8 cellular contexts compared by ENCODE assay signal in the genomic region with DNA sequence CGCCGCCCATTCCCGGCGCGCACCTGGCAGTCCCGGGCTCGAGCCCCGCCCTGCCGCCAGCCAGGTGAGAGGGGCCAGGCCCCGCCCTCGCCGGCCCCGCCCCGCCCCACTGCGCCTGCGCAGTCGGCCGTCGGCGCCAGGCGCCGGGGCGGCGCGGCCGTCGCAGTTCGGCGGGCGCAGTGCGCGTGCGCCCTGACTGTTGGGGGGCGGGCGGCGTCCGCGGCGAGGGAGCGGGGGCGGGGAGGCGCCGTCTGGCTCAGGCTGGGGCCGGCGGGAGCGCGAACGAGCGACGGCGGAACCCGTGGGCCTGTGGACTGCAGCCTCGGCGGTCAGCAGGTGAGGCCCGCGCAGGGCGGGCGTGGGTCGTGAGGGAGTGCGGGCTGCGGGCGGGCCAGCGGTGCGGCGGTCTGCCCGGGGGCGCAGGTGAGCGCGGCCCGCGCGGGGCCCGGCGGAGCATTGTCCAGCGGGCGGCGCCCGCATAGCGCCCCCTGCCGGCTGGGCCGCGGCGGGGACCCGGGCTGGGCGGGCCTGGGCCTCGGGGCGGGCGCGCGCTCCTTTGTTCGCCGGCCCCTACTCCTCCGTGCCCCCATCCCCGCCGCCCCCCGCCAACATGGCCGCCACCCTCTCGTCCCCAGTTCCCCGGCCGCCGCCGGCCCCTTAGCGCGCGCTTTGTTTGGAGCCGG. TPM values are rescaled to one million over a fixed set of nuclear protein-coding genes. Genes with fewer than 3 reads are reported as not detected.
DNase-seq lines count a peak whose midpoint lies in the region; ATAC-seq and TF ChIP-seq lines count a peak whose summit lies in the region.

A gene (plus strand): TSS at position 242 of the 683 bp plus-strand sequence. CDS start 38,096 bp downstream, outside the sequence.

- peak within 1 kb of the TSS; percentile 97 for H3K4me3 ChIP-seq in WERI-Rb-1 (ENCODE audit: low read depth, low read length)
- peak within 1 kb of the TSS; percentile 69 to 95 (median 91) for H3K4me3 ChIP-seq in breast epithelium
- H3K4me3 ChIP-seq in spleen: peak within 1 kb of the TSS; percentile 69 to 97 (median 86)

- 0% methylated on average over 3 to 106 of the region's 106 CpGs for WGBS in spleen, 5 donors

- peak; percentile 39; the same call in 1 of the 2 replicates for TF ChIP-seq CTCF in WERI-Rb-1 (IDR thresholded peaks at IDR 0.05; ENCODE audit: low read depth, low read length)
- TF ChIP-seq CTCF in breast epithelium (IDR thresholded peaks at IDR 0.05): peak in 1 of 3 donors; percentile 84
- peak in 6 of 11 experiments; percentile 54 to 72 (median 60) for TF ChIP-seq CTCF in spleen (IDR thresholded peaks at IDR 0.05 in 8 of 11, conservative IDR thresholded peaks at IDR 0.05 in 3 of 11)

- peak within 1 kb of the TSS; percentile 69 to 93 (median 92) for H3K27ac Mint-ChIP-seq in immature natural killer cell

- no peaks in the 10 kb centered on the region for H3K9me3 ChIP-seq in WERI-Rb-1 (ENCODE audit: severe bottlenecking)
- no peaks in the 10 kb centered on the region for H3K9me3 ChIP-seq in breast epithelium
- no peaks in the 10 kb centered on the region for H3K9me3 ChIP-seq in spleen

- peak within 1 kb of the TSS; percentile 95 for H3K27ac ChIP-seq in WERI-Rb-1
- peak within 1 kb of the TSS; percentile 97 to 99 for H3K27ac ChIP-seq in breast epithelium
- H3K27ac ChIP-seq in spleen: peak within 1 kb of the TSS; percentile 78 to 95 (median 90)

- H3K36me3 ChIP-seq in WERI-Rb-1 (peaks cover 13% of the 10 kb centered on the region), breast epithelium (no peaks in the 10 kb centered on the region), spleen (no peaks in the 10 kb centered on the region)

- intact Hi-C loops in breast epithelium (cut with DNase I; ENCODE audit: low total_unique reads) (no loop called here), spleen (cut with DNase I; ENCODE audit: low total_unique reads) (loop anchor here (5.0 kb wide), 1 partner anchor 211 kb away; no protein-coding TSS in a partner anchor)

- no peaks in the 10 kb centered on the region for H3K4me1 ChIP-seq in breast epithelium
- peaks cover 0 to 55% (median 35%) of the 10 kb centered on the region in 6 donors for H3K4me1 ChIP-seq in spleen

- no peaks in the 10 kb centered on the region for H3K9me3 Mint-ChIP-seq in immature natural killer cell

- H3K27me3 Mint-ChIP-seq in immature natural killer cell (ENCODE audit: low read depth in 3 of 3): peaks cover 7 to 14% (median 10%) of the 10 kb centered on the region in 3 donors

- DNase-seq in SIG-M5 treated with dmso at 0.1 percent for 504 hours (lab: John Stamatoyannopoulos, UW; ENCODE audit: unreplicated experiment): peak; percentile 24
- DNase-seq in SIG-M5 (lab: John Stamatoyannopoulos, UW): no peak
- peak; percentile 75 to 84 for DNase-seq in NCI-H1930 (lab: John Stamatoyannopoulos, UW)
- peak; percentile 75 for DNase-seq in WERI-Rb-1
- peak; percentile 73 for DNase-seq in breast epithelium (ENCODE audit: low spot score in 2 of 2)
- peak; percentile 87 to 91 (median 90) for DNase-seq in immature natural killer cell
- peak; percentile 96 for DNase-seq in spleen

- peak within 1 kb of the TSS; percentile 92 to 96 (median 95) for H3K4me3 Mint-ChIP-seq in immature natural killer cell

- TF ChIP-seq POLR2A in breast epithelium (IDR thresholded peaks at IDR 0.05): no peak
- TF ChIP-seq POLR2A in spleen (IDR thresholded peaks at IDR 0.05): no peak

- H3K27me3 ChIP-seq in WERI-Rb-1 (ENCODE audit: insufficient read depth, low read depth, severe bottlenecking): no peaks in the 10 kb centered on the region
- no peaks in the 10 kb centered on the region for H3K27me3 ChIP-seq in breast epithelium
- no peaks in the 10 kb centered on the region for H3K27me3 ChIP-seq in spleen (replicated peaks in 1 of 7)

- H3K36me3 Mint-ChIP-seq in immature natural killer cell: no peaks in the 10 kb centered on the region

- ATAC-seq in HG02885 (IDR thresholded peaks at IDR 0.05; ENCODE audit: poor library complexity, unreplicated experiment): peak; percentile 83

- peaks cover 28 to 42% of the 10 kb centered on the region in 2 donors for H3K4me1 Mint-ChIP-seq in immature natural killer cell

RNA-seq across cellular contexts. Expression of the gene that starts here (rescaled TPM):
- total RNA-seq in breast epithelium (100 to 1,000 TPM in 2 of 3 donors, 10 to 100 TPM in 1; 71.8 to 125 (median 103) TPM), spleen (10 to 100 TPM; 39.6 to 55.1 (median 49.8) TPM)
- polyA plus RNA-seq in immature natural killer cell (10 to 100 TPM; 24.5 to 49.1 (median 35.1) TPM), spleen (10 to 100 TPM; 12.6 to 21.0 (median 13.2) TPM)
